26 cellular contexts compared by ENCODE assay signal in the genomic region with DNA sequence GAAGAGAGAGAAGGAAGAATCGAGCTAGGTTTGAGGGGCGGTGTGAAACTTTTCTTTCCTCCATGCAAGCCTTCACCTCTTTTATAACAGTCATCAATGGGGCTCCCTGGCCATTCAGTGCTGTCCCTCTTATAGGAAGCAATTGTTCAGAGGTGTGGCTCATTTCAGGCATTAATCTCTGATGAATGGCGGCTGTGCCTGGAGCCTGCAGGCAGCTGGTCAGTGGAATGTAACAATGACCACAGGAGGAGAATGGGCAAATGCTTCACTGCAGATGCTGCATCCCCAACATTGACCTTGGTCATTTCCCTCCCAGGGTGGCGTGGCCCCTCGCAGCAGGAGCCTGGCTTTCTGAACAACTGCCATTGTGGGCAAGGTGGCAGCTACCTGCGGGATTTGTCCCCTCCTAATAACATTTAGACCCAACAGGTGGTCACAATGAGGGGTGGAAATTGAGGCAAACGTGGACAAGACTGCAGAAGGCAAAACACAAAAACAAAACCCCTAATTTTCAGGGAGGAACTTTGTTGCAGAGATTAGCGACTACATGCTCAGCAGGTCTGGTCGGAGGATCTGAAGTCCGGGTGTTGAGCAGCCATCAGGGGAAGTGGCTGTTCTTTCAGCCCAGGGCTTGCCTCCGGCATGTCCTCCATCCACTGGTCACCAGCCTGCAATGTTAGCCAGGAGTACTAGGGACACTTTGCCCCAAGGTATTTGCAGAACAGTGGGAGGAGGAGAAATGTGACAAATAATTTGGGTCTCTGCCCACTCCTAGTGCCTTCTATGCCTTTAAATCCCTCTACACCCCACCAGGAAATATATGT.
"Had no signal": no experiment of that assay in that cellular context is flagged by ENCODE, and none has a peak within 500 bp of the region (broad histone marks: within the 10 kb centered on the region; RNA-seq: fewer than 3 reads in every experiment).

No MANE protein-coding gene starts in this region.

- H3K27ac ChIP-seq: SJSA1 had no signal

- H3K36me3 ChIP-seq: SJSA1 had no signal

- H3K4me3 Mint-ChIP-seq: activated CD4-positive, alpha-beta T cell treated with anti-CD3 and anti-CD28 coated beads, Interleukin-2, amount 10 ng/mL, durations not matched to agents 24 days and 14 days; activated naive CD8-positive, alpha-beta T cell treated with anti-CD3 and anti-CD28 coated beads, Interleukin-2, amount 50 U/mL, for 24 hours; activated T-cell treated with anti-CD3 and anti-CD28 coated beads, Interleukin-2, amount 50 U/mL, for 4 hours; T-helper 17 cell; WTC11 had no signal

- H3K9me3 Mint-ChIP-seq: activated CD4-positive, alpha-beta T cell treated with anti-CD3 and anti-CD28 coated beads, Interleukin-2, amount 10 ng/mL, durations not matched to agents 24 days and 14 days; activated naive CD4-positive, alpha-beta T cell treated with anti-CD3 and anti-CD28 coated beads, Interleukin-2, amount 50 U/mL, for 72 hours; activated naive CD8-positive, alpha-beta T cell treated with anti-CD3 and anti-CD28 coated beads, Interleukin-2, amount 50 U/mL, for 24 hours; activated T-cell treated with anti-CD3 and anti-CD28 coated beads, Interleukin-2, amount 50 U/mL, for 4 hours had no signal

- H3K4me3 ChIP-seq: K562, SJSA1 had no signal

- H3K4me1 Mint-ChIP-seq: activated CD4-positive, alpha-beta T cell treated with anti-CD3 and anti-CD28 coated beads, Interleukin-2, amount 10 ng/mL, durations not matched to agents 24 days and 14 days; activated naive CD8-positive, alpha-beta T cell treated with anti-CD3 and anti-CD28 coated beads, Interleukin-2, amount 50 U/mL, for 24 hours; T-helper 17 cell had no signal

- FAIRE-seq: astrocyte, K562 had no signal

- H3K36me3 Mint-ChIP-seq: activated naive CD4-positive, alpha-beta T cell treated with anti-CD3 and anti-CD28 coated beads, Interleukin-2, amount 50 U/mL, for 72 hours; WTC11 had no signal

- ATAC-seq: activated naive CD4-positive, alpha-beta T cell treated with anti-CD3 and anti-CD28 coated beads, Interleukin-2, amount 50 U/mL, for 72 hours; activated naive CD8-positive, alpha-beta T cell treated with anti-CD3 and anti-CD28 coated beads, Interleukin-2, amount 50 U/mL, for 24 hours; activated T-cell treated with anti-CD3 and anti-CD28 coated beads, Interleukin-2, amount 50 U/mL, for 4 hours; K562; SK-N-SH treated with all-trans-retinoic acid at 6 μM for 48 hours; T-helper 17 cell; WTC11 had no signal

- H3K4me1 ChIP-seq: SJSA1 had no signal

- H3K27ac Mint-ChIP-seq: activated CD4-positive, alpha-beta T cell treated with anti-CD3 and anti-CD28 coated beads, Interleukin-2, amount 10 ng/mL, durations not matched to agents 24 days and 14 days; activated naive CD8-positive, alpha-beta T cell treated with anti-CD3 and anti-CD28 coated beads, Interleukin-2, amount 50 U/mL, for 24 hours; T-helper 17 cell; WTC11 had no signal

- DNase-seq: activated CD4-positive, alpha-beta T cell treated with anti-CD3 and anti-CD28 coated beads for 1 hour; activated CD4-positive, alpha-beta T cell treated with anti-CD3 and anti-CD28 coated beads, Interleukin-2, amount 10 ng/mL, durations not matched to agents 24 days and 14 days; activated CD4-positive, alpha-beta T cell treated with anti-CD3 and anti-CD28 coated beads, Interleukin-2, amount 50 U/mL, for 48 hours; activated effector memory CD4-positive, alpha-beta T cell treated with anti-CD3 and anti-CD28 coated beads, Interleukin-2, amount 50 U/mL, for 16 hours; activated naive CD4-positive, alpha-beta T cell treated with Interleukin-2 at 50 U/mL for 16 hours; activated naive CD8-positive, alpha-beta T cell treated with anti-CD3 and anti-CD28 coated beads, Interleukin-2, amount 50 U/mL, for 24 hours; activated T-cell treated with anti-CD3 and anti-CD28 coated beads, Interleukin-2, amount 50 U/mL, for 4 hours; amniotic stem cell; caudate nucleus; Karpas-422; NCI-H1092; NCI-H1417 treated with DMSO at 0.1 percent for 48 hours; NCI-H187 treated with DMSO at 0.1 percent for 48 hours; NCI-H2081 treated with DMSO at 0.1 percent for 48 hours; NCI-H446; NCI-H524 treated with DMSO at 0.1 percent for 48 hours; Right ventricle myocardium superior; SW 1271; T-helper 17 cell; T-helper 9 cell had no signal

- H3K9me3 ChIP-seq: SJSA1 had no signal
